ENCODE assay signal across 7 cellular contexts in genomic region chr19:39362682-39363657, GRCh38. TPM values are rescaled to one million over a fixed set of nuclear protein-coding genes. Genes with fewer than 3 reads are reported as not detected.
DNase-seq lines count a peak whose midpoint lies in the region; ATAC-seq and TF ChIP-seq lines count a peak whose summit lies in the region.
"Had no signal": no experiment of that assay in that cellular context is flagged by ENCODE, and none has a peak within 500 bp of the region (broad histone marks: within the 10 kb centered on the region; RNA-seq: fewer than 3 reads in every experiment).

No MANE protein-coding gene starts in this region.

- no peaks in the 10 kb centered on the region for H3K27me3 ChIP-seq in mammary epithelial cell (ENCODE audit: insufficient read depth, low read length)

- WGBS in mammary epithelial cell (ENCODE audit: low coverage, missing lambda C conversion rate): 23% methylated on average over 6 of the region's 6 CpGs

- H3K4me1 Mint-ChIP-seq in neural crest cell (no peaks in the 10 kb centered on the region), immature natural killer cell (no peaks in the 10 kb centered on the region)
- H3K4me1 Mint-ChIP-seq in activated T-helper 2 cell treated with anti-CD3 and anti-CD28 coated beads, Interferon-gamma antibody, Interleukin-2, Interleukin-4, amounts not matched to agents 10 μg/mL and 5 μg/mL and 100 μg/mL, durations not matched to agents 14 hours and 24 hours and 36 hours (ENCODE audit: low read depth): peaks cover 8% of the 10 kb centered on the region

- H3K27ac Mint-ChIP-seq in neural crest cell (ENCODE audit: unreplicated experiment) (peak overlapping the region; percentile 75), immature natural killer cell (no peak overlapping the region)
- H3K27ac Mint-ChIP-seq in activated T-helper 2 cell treated with anti-CD3 and anti-CD28 coated beads, Interferon-gamma antibody, Interleukin-2, Interleukin-4, amounts not matched to agents 10 μg/mL and 5 μg/mL and 100 μg/mL, durations not matched to agents 14 hours and 24 hours and 36 hours: no peak overlapping the region

- DNase-seq in EH (ENCODE audit: low read depth) (peak; percentile 86), mammary epithelial cell (peak; percentile 71), neural crest cell (ENCODE audit: low read depth, low spot score) (no peak), immature natural killer cell (no peak)
- DNase-seq in activated T-helper 2 cell treated with anti-CD3 and anti-CD28 coated beads, Interferon-gamma antibody, Interleukin-2, Interleukin-4, amounts not matched to agents 10 μg/mL and 5 μg/mL and 100 μg/mL, durations not matched to agents 14 hours and 24 hours and 36 hours (ENCODE audit: low spot score): no peak

- no peak overlapping the region for H3K4me3 ChIP-seq in mammary epithelial cell (replicated peaks in 1 of 3; ENCODE audit: insufficient read depth in 1 of 3, low read depth in 2 of 3, low read length in 3 of 3)

- H3K4me1 ChIP-seq in mammary epithelial cell (ENCODE audit: insufficient read depth, low read length): peaks cover 19% of the 10 kb centered on the region
- H3K4me1 ChIP-seq: parathyroid adenoma had no signal

- H3K4me2 ChIP-seq in mammary epithelial cell (ENCODE audit: insufficient read depth, low read depth, low read length): peak overlapping the region; percentile 29

- H3K36me3 Mint-ChIP-seq in neural crest cell (ENCODE audit: low read depth) (peaks cover 6% of the 10 kb centered on the region), immature natural killer cell (peaks cover 8 to 26% (median 11%) of the 10 kb centered on the region in 3 donors)
- H3K36me3 Mint-ChIP-seq in activated T-helper 2 cell treated with anti-CD3 and anti-CD28 coated beads, Interferon-gamma antibody, Interleukin-2, Interleukin-4, amounts not matched to agents 10 μg/mL and 5 μg/mL and 100 μg/mL, durations not matched to agents 14 hours and 24 hours and 36 hours (ENCODE audit: low read depth): peaks cover 47% of the 10 kb centered on the region

- intact Hi-C loops in mammary epithelial cell (cut with micrococcal nuclease): no loop called here
- intact Hi-C loops in activated T-helper 2 cell treated with anti-CD3 and anti-CD28 coated beads, Interferon-gamma antibody, Interleukin-2, Interleukin-4, amounts not matched to agents 10 μg/mL and 5 μg/mL and 100 μg/mL, durations not matched to agents 14 hours and 24 hours and 36 hours (cut with micrococcal nuclease): no loop called here

- dilution Hi-C loops in mammary epithelial cell (cut with HindIII; ENCODE audit: low sequenced_read_pairs): no loop called here

- H3K27me3 Mint-ChIP-seq in neural crest cell (ENCODE audit: low read depth) (no peaks in the 10 kb centered on the region), immature natural killer cell (ENCODE audit: low read depth in 3 of 3) (peaks cover 0 to 4% (median 0%) of the 10 kb centered on the region in 3 donors)
- H3K27me3 Mint-ChIP-seq in activated T-helper 2 cell treated with anti-CD3 and anti-CD28 coated beads, Interferon-gamma antibody, Interleukin-2, Interleukin-4, amounts not matched to agents 10 μg/mL and 5 μg/mL and 100 μg/mL, durations not matched to agents 14 hours and 24 hours and 36 hours (ENCODE audit: low read depth): no peaks in the 10 kb centered on the region

- no peak overlapping the region for H3K27ac ChIP-seq in mammary epithelial cell (ENCODE audit: insufficient read depth, low read depth, low read length)
- H3K27ac ChIP-seq: parathyroid adenoma had no signal

- H3K9me3 Mint-ChIP-seq in neural crest cell (no peaks in the 10 kb centered on the region), immature natural killer cell (no peaks in the 10 kb centered on the region)
- no peaks in the 10 kb centered on the region for H3K9me3 Mint-ChIP-seq in activated T-helper 2 cell treated with anti-CD3 and anti-CD28 coated beads, Interferon-gamma antibody, Interleukin-2, Interleukin-4, amounts not matched to agents 10 μg/mL and 5 μg/mL and 100 μg/mL, durations not matched to agents 14 hours and 24 hours and 36 hours

- CTCF ChIA-PET in mammary epithelial cell (lab: Charles Lee; ENCODE audit: low non-redundant PET): interaction anchor here (0.6 kb wide), 1 partner anchor 960 kb away, joined by 5 read pairs; no protein-coding TSS in a partner anchor

- ATAC-seq in HG03135 (IDR thresholded peaks at IDR 0.05; ENCODE audit: unreplicated experiment): no peak

- peaks cover 6% of the 10 kb centered on the region for H3K36me3 ChIP-seq in mammary epithelial cell (ENCODE audit: insufficient read depth, low read length)

- H3K9ac ChIP-seq in mammary epithelial cell (ENCODE audit: insufficient read depth, low read length): no peak overlapping the region
- H3K9ac ChIP-seq: parathyroid adenoma had no signal

- H2AFZ ChIP-seq in mammary epithelial cell (ENCODE audit: low read depth, low read length): peak overlapping the region; percentile 22
- H2AFZ ChIP-seq: parathyroid adenoma had no signal

- H3K79me2 ChIP-seq in mammary epithelial cell (ENCODE audit: insufficient read depth, low read length): peaks cover 2% of the 10 kb centered on the region

- no TSS peak for BruUV-seq in mammary epithelial cell (replicated peaks; lab: Mats Ljungman, UMichigan)

- H3K9me3 ChIP-seq in mammary epithelial cell (replicated peaks; ENCODE audit: insufficient read depth, low read length): no peaks in the 10 kb centered on the region

- H4K20me1 ChIP-seq in mammary epithelial cell (ENCODE audit: insufficient read depth, low read length): no peaks in the 10 kb centered on the region

- H3K4me3 Mint-ChIP-seq in neural crest cell: no peak overlapping the region
- H3K4me3 Mint-ChIP-seq in activated T-helper 2 cell treated with anti-CD3 and anti-CD28 coated beads, Interferon-gamma antibody, Interleukin-2, Interleukin-4, amounts not matched to agents 10 μg/mL and 5 μg/mL and 100 μg/mL, durations not matched to agents 14 hours and 24 hours and 36 hours (ENCODE audit: low read depth): no peak overlapping the region
- H3K4me3 Mint-ChIP-seq in immature natural killer cell: no peak overlapping the region

- in situ Hi-C loops in mammary epithelial cell (cut with MboI; ENCODE audit: low sequenced_read_pairs in 2 of 2): no loop called here

- no peak for TF ChIP-seq CTCF in mammary epithelial cell (conservative IDR thresholded peaks at IDR 0.05 in 1 of 2, IDR thresholded peaks at IDR 0.05 in 1 of 2; ENCODE audit: extremely low read depth in 1 of 2, insufficient read depth in 1 of 2, low read depth in 1 of 2, low read length in 2 of 2)
- no peak for TF ChIP-seq CTCF in neural crest cell (conservative IDR thresholded peaks at IDR 0.05)

RNA-seq across cellular contexts. Expression of gene SAMD4B, which starts 20.7 kb away (rescaled TPM):
- total RNA-seq in mammary epithelial cell: 10 to 100 TPM; 54.3 to 95.2 TPM
- polyA plus RNA-seq in mammary epithelial cell: 54.1 TPM
- polyA minus RNA-seq in mammary epithelial cell: 144 TPM
- 158 and 164 TPM in 2 replicates for total RNA-seq in neural crest cell
- total RNA-seq in activated T-helper 2 cell treated with anti-CD3 and anti-CD28 coated beads, Interferon-gamma antibody, Interleukin-2, Interleukin-4, amounts not matched to agents 10 μg/mL and 5 μg/mL and 100 μg/mL, durations not matched to agents 14 hours and 24 hours and 36 hours: 64.0 TPM in 2 replicates
- polyA plus RNA-seq in immature natural killer cell: 10 to 100 TPM in 1 of 3 donors, 1 to 10 TPM in 2; 2.9 to 17.8 (median 3.9) TPM

RNA-seq across cellular contexts. Expression of gene GMFG, which starts 27.1 kb away (rescaled TPM):
- not detected for total RNA-seq in mammary epithelial cell
- 0.17 TPM for polyA plus RNA-seq in mammary epithelial cell
- polyA minus RNA-seq in mammary epithelial cell: not detected
- total RNA-seq in neural crest cell: 0.65 TPM in 1 of 2 replicates, not detected in the other
- 350 and 364 TPM in 2 replicates for total RNA-seq in activated T-helper 2 cell treated with anti-CD3 and anti-CD28 coated beads, Interferon-gamma antibody, Interleukin-2, Interleukin-4, amounts not matched to agents 10 μg/mL and 5 μg/mL and 100 μg/mL, durations not matched to agents 14 hours and 24 hours and 36 hours
- 1,000 to 10,000 TPM in 2 of 3 donors, 100 to 1,000 TPM in 1; 990 to 1,609 (median 1,254) TPM for polyA plus RNA-seq in immature natural killer cell

RNA-seq across cellular contexts. Expression of gene PAF1, which starts 27.9 kb away (rescaled TPM):
- total RNA-seq in mammary epithelial cell (10 to 100 TPM; 25.5 to 45.8 TPM), neural crest cell (62.9 and 67.3 TPM in 2 replicates)
- polyA plus RNA-seq in mammary epithelial cell (54.0 TPM), immature natural killer cell (10 to 100 TPM; 18.9 to 48.1 (median 31.6) TPM)
- 26.5 TPM for polyA minus RNA-seq in mammary epithelial cell
- 49.5 and 51.1 TPM in 2 replicates for total RNA-seq in activated T-helper 2 cell treated with anti-CD3 and anti-CD28 coated beads, Interferon-gamma antibody, Interleukin-2, Interleukin-4, amounts not matched to agents 10 μg/mL and 5 μg/mL and 100 μg/mL, durations not matched to agents 14 hours and 24 hours and 36 hours

RNA-seq across cellular contexts. Expression of gene MED29, which starts 28.2 kb away (rescaled TPM):
- total RNA-seq in mammary epithelial cell (10 to 100 TPM; 19.5 to 29.3 TPM), neural crest cell (37.3 and 40.3 TPM in 2 replicates)
- polyA plus RNA-seq in mammary epithelial cell (25.9 TPM), immature natural killer cell (10 to 100 TPM; 41.6 to 64.7 (median 41.8) TPM)
- 21.9 TPM for polyA minus RNA-seq in mammary epithelial cell
- 32.3 and 34.7 TPM in 2 replicates for total RNA-seq in activated T-helper 2 cell treated with anti-CD3 and anti-CD28 coated beads, Interferon-gamma antibody, Interleukin-2, Interleukin-4, amounts not matched to agents 10 μg/mL and 5 μg/mL and 100 μg/mL, durations not matched to agents 14 hours and 24 hours and 36 hours

RNA-seq across cellular contexts. Expression of gene LRFN1, which starts 42.3 kb away (rescaled TPM):
- total RNA-seq in mammary epithelial cell (1 to 10 TPM in 1 of 2 donors, under 1 TPM in 1; 0.50 to 1.2 TPM), neural crest cell (4.9 and 5.1 TPM in 2 replicates)
- polyA plus RNA-seq in mammary epithelial cell (0.20 TPM), immature natural killer cell (10 to 100 TPM in 1 of 3 donors, 1 to 10 TPM in 2; 4.8 to 16.0 (median 5.4) TPM)
- polyA minus RNA-seq in mammary epithelial cell: not detected
- total RNA-seq in activated T-helper 2 cell treated with anti-CD3 and anti-CD28 coated beads, Interferon-gamma antibody, Interleukin-2, Interleukin-4, amounts not matched to agents 10 μg/mL and 5 μg/mL and 100 μg/mL, durations not matched to agents 14 hours and 24 hours and 36 hours: 4.4 and 4.5 TPM in 2 replicates

Comparison
In these comparisons a context has a peak if more than half of its experiments do, and no peak if none do; other contexts are left out.
1. DNase-seq: peak in EH (single experiment) and mammary epithelial cell (single experiment); none in neural crest cell (single experiment), activated T-helper 2 cell treated with anti-CD3 and anti-CD28 coated beads, Interferon-gamma antibody, Interleukin-2, Interleukin-4, amounts not matched to agents 10 μg/mL and 5 μg/mL and 100 μg/mL, durations not matched to agents 14 hours and 24 hours and 36 hours (single experiment) and immature natural killer cell (0 of 3).
2. RNA of gene GMFG, which starts 27.1 kb away (total RNA-seq): 350 to 364 TPM in activated T-helper 2 cell treated with anti-CD3 and anti-CD28 coated beads, Interferon-gamma antibody, Interleukin-2, Interleukin-4, amounts not matched to agents 10 μg/mL and 5 μg/mL and 100 μg/mL, durations not matched to agents 14 hours and 24 hours and 36 hours; 0.65 TPM in neural crest cell and not detected in mammary epithelial cell; every median in the first group is over 100 times any median in the second.